In the genomic region with DNA sequence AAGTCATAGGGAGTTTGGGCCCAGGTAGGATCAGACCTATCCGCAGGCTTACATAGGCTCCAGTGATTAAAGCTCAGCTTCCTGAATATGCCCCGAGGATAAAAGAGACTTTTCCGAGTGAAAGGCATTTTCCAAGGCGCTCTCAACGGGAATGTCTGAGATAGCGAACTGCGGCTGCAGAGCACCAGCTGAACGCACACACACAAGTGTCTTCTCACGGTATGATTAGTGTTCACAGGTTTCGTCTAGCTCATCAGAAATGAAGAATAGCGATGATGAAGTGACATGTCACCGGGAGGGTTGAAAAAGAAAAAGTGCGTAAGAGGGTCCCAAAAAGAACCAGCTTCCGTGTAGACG, we compare ENCODE assay signal across 8 cellular contexts. TPM values are rescaled to one million over a fixed set of nuclear protein-coding genes. Genes with fewer than 3 reads are reported as not detected.
A peak's percentile ranks its signal among the peaks of the same experiment; 100 is the strongest.
DNase-seq lines count a peak whose midpoint lies in the region; ATAC-seq, FAIRE-seq and TF ChIP-seq lines count a peak whose summit lies in the region.

No MANE protein-coding gene starts in this region.

- peak overlapping the region; percentile 67 for H3K27ac Mint-ChIP-seq in astrocyte (ENCODE audit: unreplicated experiment)

- H3K27ac ChIP-seq in AG04450 (ENCODE audit: low read depth, low read length): no peak overlapping the region
- no peak overlapping the region for H3K27ac ChIP-seq in astrocyte (ENCODE audit: low read depth, low read length)
- H3K27ac ChIP-seq in layer of hippocampus (ENCODE audit: low read depth, low read length): peak overlapping the region; percentile 74
- peak overlapping the region in 2 of 3 donors; percentile 64 to 86 for H3K27ac ChIP-seq in thyroid gland

- CTCF ChIA-PET in AG04450 (lab: Charles Lee): interaction anchor here (0.6 to 11.4 kb wide), 23 partner anchors 8 to 897 kb away, joined by 3 to 162 read pairs (median 4); no protein-coding TSS in a partner anchor

- H3K36me3 ChIP-seq in astrocyte (ENCODE audit: insufficient read depth, low read length) (no peaks in the 10 kb centered on the region), thyroid gland (no peaks in the 10 kb centered on the region)

- TF ChIP-seq CTCF in AG04450 (IDR thresholded peaks at IDR 0.05; ENCODE audit: low read depth, low read length) (no peak), astrocyte (IDR thresholded peaks at IDR 0.05; ENCODE audit: insufficient read depth, low read depth, low read length) (no peak), thyroid gland (IDR thresholded peaks at IDR 0.05) (no peak)

- WGBS in thyroid gland, 2 donors: 3 to 7% methylated on average over 15 of the region's 15 CpGs

- intact Hi-C loops in thyroid gland (cut with DNase I): loop anchor here (5.0 kb wide), 1 partner anchor 209 kb away; no protein-coding TSS in a partner anchor

- no peaks in the 10 kb centered on the region for H3K36me3 Mint-ChIP-seq in astrocyte (ENCODE audit: low read depth, unreplicated experiment)

- DNase-seq in AG04450 (ENCODE audit: low read depth, low spot score) (no peak), astrocyte (ENCODE audit: low read depth) (peak; percentile 32), thyroid gland (no peak), NOMO-1 (lab: John Stamatoyannopoulos, UW; ENCODE audit: unreplicated experiment in 2 of 2) (no peak), foreskin melanocyte (no peak)

- no peaks in the 10 kb centered on the region for H3K79me2 ChIP-seq in astrocyte (ENCODE audit: insufficient read depth, low read length)

- no peaks in the 10 kb centered on the region for H3K27me3 Mint-ChIP-seq in astrocyte (ENCODE audit: low read depth, unreplicated experiment)

- H3K27me3 ChIP-seq in AG04450 (ENCODE audit: control insufficient read depth, insufficient read depth, low read length) (peaks cover 12% of the 10 kb centered on the region), astrocyte (ENCODE audit: insufficient read depth, low read length) (no peaks in the 10 kb centered on the region), layer of hippocampus (ENCODE audit: control insufficient read depth, insufficient read depth, low read length) (no peaks in the 10 kb centered on the region), thyroid gland (no peaks in the 10 kb centered on the region)

- POLR2A ChIA-PET in AG04450 (lab: Yijun Ruan, JAX): interaction anchor here (0.6 kb wide), 1 partner anchor 33 kb away, joined by 3 read pairs; no protein-coding TSS in a partner anchor

- peak overlapping the region; percentile 93 for H3K4me3 Mint-ChIP-seq in astrocyte (ENCODE audit: unreplicated experiment)

- no peaks in the 10 kb centered on the region; the same call in 1 of the 2 replicates for H3K9me3 ChIP-seq in AG04450 (ENCODE audit: control insufficient read depth, insufficient read depth, low read length)
- no peaks in the 10 kb centered on the region for H3K9me3 ChIP-seq in astrocyte (ENCODE audit: insufficient read depth, low read depth, low read length)
- no peaks in the 10 kb centered on the region for H3K9me3 ChIP-seq in thyroid gland

- TF ChIP-seq POLR2A in thyroid gland (IDR thresholded peaks at IDR 0.05): no peak

- H3K9ac ChIP-seq in astrocyte (ENCODE audit: low read length): peak overlapping the region; percentile 89

- H3K4me2 ChIP-seq in astrocyte (ENCODE audit: low read length): peak overlapping the region; percentile 100

- peaks cover 12% of the 10 kb centered on the region for H3K4me1 Mint-ChIP-seq in astrocyte (ENCODE audit: low read depth, unreplicated experiment)

- peak; percentile 3 for ATAC-seq in GM19324 (IDR thresholded peaks at IDR 0.05; ENCODE audit: low FRiP score, unreplicated experiment)
- peak; percentile 13 for ATAC-seq in HG03460 (IDR thresholded peaks at IDR 0.05; ENCODE audit: unreplicated experiment)

- no peaks in the 10 kb centered on the region for H4K20me1 ChIP-seq in astrocyte (ENCODE audit: insufficient read depth, low read length)

- H3K4me3 ChIP-seq in AG04450 (ENCODE audit: low read depth, low read length) (peak overlapping the region; percentile 68), astrocyte (ENCODE audit: insufficient read depth, low read depth, low read length) (peak overlapping the region; percentile 82), thyroid gland (replicated peaks in 1 of 3) (peak overlapping the region in 2 of 3 donors; percentile 84 to 88)

- no peaks in the 10 kb centered on the region for H3K9me3 Mint-ChIP-seq in astrocyte (ENCODE audit: unreplicated experiment)

- H3K4me1 ChIP-seq in astrocyte (ENCODE audit: insufficient read depth, low read length) (peaks cover 15% of the 10 kb centered on the region), thyroid gland (peaks cover 5 to 14% of the 10 kb centered on the region in 2 donors)

- no peak for FAIRE-seq in astrocyte (lab: Jason Lieb, UNC)

- peak overlapping the region; percentile 95 for H2AFZ ChIP-seq in astrocyte (ENCODE audit: low read depth, low read length)

RNA-seq across cellular contexts. Expression of a gene that starts 0.6 kb away (rescaled TPM):
- polyA plus RNA-seq in AG04450 (2011; rRNA removed): 0.41 and 0.55 TPM in 2 replicates
- 0.91 and 1.1 TPM in 2 replicates for polyA minus RNA-seq in AG04450 (2011; rRNA and poly(A)+ RNA removed)
- total RNA-seq in astrocyte (19.1 and 21.3 TPM in 2 replicates), thyroid gland (10 to 100 TPM; 24.7 to 34.4 (median 30.7) TPM)

Comparison
In these comparisons a context has a peak if more than half of its experiments do, and no peak if none do; other contexts are left out.
1. H3K27ac ChIP-seq: peak in layer of hippocampus (single experiment) and thyroid gland (2 of 3); none in AG04450 (single experiment) and astrocyte (single experiment).
2. Peak in every context shown above with its lines, with median percentiles within 50 percentile points of each other: H3K4me3 ChIP-seq.